In genomic region chr2:239602290-239603282, GRCh38 we compare ENCODE assay signal across 14 cellular contexts.
DNase-seq lines count a peak whose midpoint lies in the region; TF ChIP-seq lines count a peak whose summit lies in the region.
"Had no signal": no experiment of that assay in that cellular context is flagged by ENCODE, and none has a peak within 500 bp of the region (broad histone marks: within the 10 kb centered on the region; RNA-seq: fewer than 3 reads in every experiment).

No MANE protein-coding gene starts in this region.

- peak overlapping the region; percentile 51 for H3K4me3 Mint-ChIP-seq in activated CD4-positive, alpha-beta memory T cell treated with anti-CD3 and anti-CD28 coated beads, Interleukin-2, amount 10 ng/mL, durations not matched to agents 7 days and 5 days
- H3K4me3 Mint-ChIP-seq in activated CD4-positive, alpha-beta memory T cell treated with anti-CD3 and anti-CD28 coated beads for 36 hours: no peak overlapping the region

- POLR2A ChIA-PET in activated CD4-positive, alpha-beta memory T cell treated with anti-CD3 and anti-CD28 coated beads, Interleukin-2, amount 10 ng/mL, durations not matched to agents 7 days and 5 days (lab: Charles Lee): interaction anchor here (1.2 to 1.6 kb wide), 4 partner anchors 8 to 201 kb away, joined by 3 to 14 read pairs (median 8); partner anchors contain the start of gene HDAC4
- POLR2A ChIA-PET in activated CD4-positive, alpha-beta memory T cell treated with anti-CD3 and anti-CD28 coated beads for 36 hours (lab: Charles Lee): no interaction called here

- CTCF ChIA-PET in activated CD4-positive, alpha-beta memory T cell treated with anti-CD3 and anti-CD28 coated beads, Interleukin-2, amount 10 ng/mL, durations not matched to agents 7 days and 5 days (lab: Charles Lee): no interaction called here
- CTCF ChIA-PET in activated CD4-positive, alpha-beta memory T cell treated with anti-CD3 and anti-CD28 coated beads for 36 hours (lab: Charles Lee): no interaction called here

- no peak for TF ChIP-seq CTCF in sigmoid colon (IDR thresholded peaks at IDR 0.05)

- H3K27me3 ChIP-seq in sigmoid colon: peaks cover 0 to 4% (median 0%) of the 10 kb centered on the region in 3 donors

- no peaks in the 10 kb centered on the region for H3K36me3 ChIP-seq in sigmoid colon

- 68 to 78% methylated on average over 30 of the region's 30 CpGs for WGBS in sigmoid colon, 2 donors

- peaks cover 3% of the 10 kb centered on the region for H3K9me3 Mint-ChIP-seq in activated CD4-positive, alpha-beta memory T cell treated with anti-CD3 and anti-CD28 coated beads, Interleukin-2, amount 10 ng/mL, durations not matched to agents 7 days and 5 days
- H3K9me3 Mint-ChIP-seq in activated CD4-positive, alpha-beta memory T cell treated with anti-CD3 and anti-CD28 coated beads for 36 hours: no peaks in the 10 kb centered on the region

- intact Hi-C loops in activated CD4-positive, alpha-beta memory T cell treated with anti-CD3 and anti-CD28 coated beads for 36 hours (cut with micrococcal nuclease): no loop called here
- intact Hi-C loops in sigmoid colon (cut with DNase I): no loop called here

- H3K9me3 ChIP-seq in sigmoid colon: no peaks in the 10 kb centered on the region

- peaks cover 27% of the 10 kb centered on the region for H3K27me3 Mint-ChIP-seq in activated CD4-positive, alpha-beta memory T cell treated with anti-CD3 and anti-CD28 coated beads, Interleukin-2, amount 10 ng/mL, durations not matched to agents 7 days and 5 days
- H3K27me3 Mint-ChIP-seq in activated CD4-positive, alpha-beta memory T cell treated with anti-CD3 and anti-CD28 coated beads for 36 hours: peaks cover 3% of the 10 kb centered on the region

- peak overlapping the region; percentile 91 for H3K27ac Mint-ChIP-seq in activated CD4-positive, alpha-beta memory T cell treated with anti-CD3 and anti-CD28 coated beads, Interleukin-2, amount 10 ng/mL, durations not matched to agents 7 days and 5 days
- no peak overlapping the region for H3K27ac Mint-ChIP-seq in activated CD4-positive, alpha-beta memory T cell treated with anti-CD3 and anti-CD28 coated beads for 36 hours

- no peaks in the 10 kb centered on the region for H3K4me1 ChIP-seq in sigmoid colon

- H3K27ac ChIP-seq in sigmoid colon: no peak overlapping the region

- peak; percentile 77 for DNase-seq in activated CD4-positive, alpha-beta memory T cell treated with anti-CD3 and anti-CD28 coated beads, Interleukin-2, amount 10 ng/mL, durations not matched to agents 7 days and 5 days
- DNase-seq in activated CD4-positive, alpha-beta memory T cell treated with anti-CD3 and anti-CD28 coated beads for 36 hours: no peak
- peak; percentile 25 to 42 for DNase-seq in NOMO-1 (lab: John Stamatoyannopoulos, UW; ENCODE audit: unreplicated experiment in 2 of 2)
- peak; percentile 48 for DNase-seq in ecto neural progenitor cell (ENCODE audit: low spot score)
- peak; percentile 40 for DNase-seq in sigmoid colon
- DNase-seq in cerebellum (ENCODE audit: low spot score): no peak
- no peak for DNase-seq in DMS79 (lab: John Stamatoyannopoulos, UW)
- no peak for DNase-seq in stimulated activated CD4-positive, alpha-beta T cell treated with anti-CD3 and anti-CD28 coated beads, Interleukin-2, amount 100 ng/mL, for 48 hours
- DNase-seq: caudate nucleus, hypothalamus, mammary epithelial cell, NCI-H1092, NCI-H226, Right ventricle myocardium superior had no signal

- TF ChIP-seq POLR2A in sigmoid colon (IDR thresholded peaks at IDR 0.05): no peak

- H3K4me1 Mint-ChIP-seq in activated CD4-positive, alpha-beta memory T cell treated with anti-CD3 and anti-CD28 coated beads, Interleukin-2, amount 10 ng/mL, durations not matched to agents 7 days and 5 days: peaks cover 38% of the 10 kb centered on the region
- peaks cover 17% of the 10 kb centered on the region for H3K4me1 Mint-ChIP-seq in activated CD4-positive, alpha-beta memory T cell treated with anti-CD3 and anti-CD28 coated beads for 36 hours (ENCODE audit: low read depth)

- H3K4me3 ChIP-seq in sigmoid colon: no peak overlapping the region

- H3K36me3 Mint-ChIP-seq in activated CD4-positive, alpha-beta memory T cell treated with anti-CD3 and anti-CD28 coated beads, Interleukin-2, amount 10 ng/mL, durations not matched to agents 7 days and 5 days (ENCODE audit: low read depth): no peaks in the 10 kb centered on the region
- no peaks in the 10 kb centered on the region for H3K36me3 Mint-ChIP-seq in activated CD4-positive, alpha-beta memory T cell treated with anti-CD3 and anti-CD28 coated beads for 36 hours

- no peak for TF ChIP-seq EP300 in sigmoid colon (IDR thresholded peaks at IDR 0.05)

Comparison
In these comparisons a context has a peak if more than half of its experiments do, and no peak if none do; other contexts are left out.
1. DNase-seq: peak in activated CD4-positive, alpha-beta memory T cell treated with anti-CD3 and anti-CD28 coated beads, Interleukin-2, amount 10 ng/mL, durations not matched to agents 7 days and 5 days (single experiment), NOMO-1 (2 of 2), ecto neural progenitor cell (single experiment) and sigmoid colon (single experiment); none in activated CD4-positive, alpha-beta memory T cell treated with anti-CD3 and anti-CD28 coated beads for 36 hours (single experiment), cerebellum (single experiment), DMS79 (single experiment) and stimulated activated CD4-positive, alpha-beta T cell treated with anti-CD3 and anti-CD28 coated beads, Interleukin-2, amount 100 ng/mL, for 48 hours (0 of 2).